Comparison of ENCODE assay signal across 16 cellular contexts in the genomic region with DNA sequence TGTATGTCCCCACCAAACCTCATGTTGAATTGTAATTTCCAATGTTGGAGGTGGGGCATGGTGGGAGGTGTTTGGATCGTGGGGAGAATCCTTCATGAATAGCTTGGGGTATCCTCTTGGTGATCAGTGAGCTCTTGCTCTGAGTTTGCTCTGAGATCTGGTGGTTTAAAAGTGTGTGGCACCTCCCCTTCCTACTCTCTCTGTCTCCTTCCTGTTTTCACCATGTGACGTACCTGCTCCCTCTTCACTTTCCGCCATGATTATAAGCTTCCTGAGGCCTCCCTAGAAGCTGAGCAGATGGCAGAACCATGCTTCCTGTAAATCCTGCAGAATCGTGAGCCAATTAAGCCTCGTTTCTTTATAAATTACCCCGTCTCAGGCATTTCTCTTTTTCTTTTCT.
"Had no signal": no experiment of that assay in that cellular context is flagged by ENCODE, and none has a peak within 500 bp of the region (broad histone marks: within the 10 kb centered on the region; RNA-seq: fewer than 3 reads in every experiment).

No MANE protein-coding gene starts in this region.

- H3K36me3 Mint-ChIP-seq: activated naive CD4-positive, alpha-beta T cell treated with anti-CD3 and anti-CD28 coated beads, Interleukin-2, amount 50 U/mL, for 24 hours; stimulated activated naive B cell treated with anti-CD40 and anti-IgM and Interleukin-4, amounts not matched to agents 10 μg/mL and 1 μg/mL and 100 μg/mL, for 72 hours; WTC11 had no signal

- H3K27ac ChIP-seq: esophagus squamous epithelium had no signal

- H3K4me3 Mint-ChIP-seq: activated naive CD4-positive, alpha-beta T cell treated with anti-CD3 and anti-CD28 coated beads, Interleukin-2, amount 50 U/mL, for 24 hours; activated T-cell treated with anti-CD3 and anti-CD28 coated beads, Interleukin-2, amount 50 U/mL, for 4 hours; effector memory CD8-positive, alpha-beta T cell; nephron progenitor cell; stimulated activated naive B cell treated with anti-CD40 and anti-IgM and Interleukin-4, amounts not matched to agents 10 μg/mL and 1 μg/mL and 100 μg/mL, for 72 hours; WTC11 had no signal

- DNase-seq: activated CD4-positive, alpha-beta T cell treated with anti-CD3 and anti-CD28 coated beads for 4 hours; activated CD8-positive, alpha-beta memory T cell treated with anti-CD3 and anti-CD28 coated beads, Interleukin-2, amount 50 U/mL, for 4 hours; activated effector memory CD4-positive, alpha-beta T cell treated with anti-CD3 and anti-CD28 coated beads, Interleukin-2, amount 50 U/mL, for 16 hours; activated T-cell treated with anti-CD3 and anti-CD28 coated beads, Interleukin-2, amount 50 U/mL, for 4 hours; amniotic stem cell; effector memory CD8-positive, alpha-beta T cell; esophagus squamous epithelium; mesendoderm; nephron progenitor cell; occipital lobe; posterior cingulate gyrus; spleen; stimulated activated CD4-positive, alpha-beta T cell treated with anti-CD3 and anti-CD28 coated beads, Interleukin-4, amount 100 ng/mL, for 4 hours; stimulated activated naive B cell treated with anti-CD40 and anti-IgM and Interleukin-4, amounts not matched to agents 10 μg/mL and 1 μg/mL and 100 μg/mL, for 72 hours had no signal

- ATAC-seq: activated T-cell treated with anti-CD3 and anti-CD28 coated beads, Interleukin-2, amount 50 U/mL, for 4 hours; effector memory CD8-positive, alpha-beta T cell; WTC11 had no signal

- H3K27me3 Mint-ChIP-seq: activated naive CD4-positive, alpha-beta T cell treated with anti-CD3 and anti-CD28 coated beads, Interleukin-2, amount 50 U/mL, for 24 hours; effector memory CD8-positive, alpha-beta T cell; stimulated activated naive B cell treated with anti-CD40 and anti-IgM and Interleukin-4, amounts not matched to agents 10 μg/mL and 1 μg/mL and 100 μg/mL, for 72 hours had no signal

- H3K36me3 ChIP-seq: esophagus squamous epithelium, spleen had no signal

- H3K27ac Mint-ChIP-seq: activated naive CD4-positive, alpha-beta T cell treated with anti-CD3 and anti-CD28 coated beads, Interleukin-2, amount 50 U/mL, for 24 hours; nephron progenitor cell; stimulated activated naive B cell treated with anti-CD40 and anti-IgM and Interleukin-4, amounts not matched to agents 10 μg/mL and 1 μg/mL and 100 μg/mL, for 72 hours; WTC11 had no signal

- H3K4me1 Mint-ChIP-seq: WTC11 had no signal

- H3K4me3 ChIP-seq: esophagus squamous epithelium, spleen had no signal

- H3K9me3 ChIP-seq: esophagus squamous epithelium, spleen had no signal

- H3K27me3 ChIP-seq: esophagus squamous epithelium, spleen had no signal

- H3K9me3 Mint-ChIP-seq: activated naive CD4-positive, alpha-beta T cell treated with anti-CD3 and anti-CD28 coated beads, Interleukin-2, amount 50 U/mL, for 24 hours; effector memory CD8-positive, alpha-beta T cell had no signal
